Comparison of ENCODE assay signal across 8 cellular contexts in genomic region chr1:208654241-208654640, GRCh38.
DNase-seq lines count a peak whose midpoint lies in the region; ATAC-seq and TF ChIP-seq lines count a peak whose summit lies in the region.

No MANE protein-coding gene starts in this region.

- H3K4me3 ChIP-seq in AG10803 (ENCODE audit: low read length) (no peak overlapping the region), GM23338 (no peak overlapping the region)

- no peaks in the 10 kb centered on the region for H4K20me1 ChIP-seq in GM23338 (replicated peaks; ENCODE audit: insufficient read depth)

- no peaks in the 10 kb centered on the region for H3K9me3 Mint-ChIP-seq in GM23338

- H3K36me3 ChIP-seq in GM23338 (ENCODE audit: insufficient read depth), result no peaks in the 10 kb centered on the region

- no peak overlapping the region for H3K27ac ChIP-seq in GM23338 (ENCODE audit: low read depth)
- no peak overlapping the region for H3K27ac ChIP-seq in foreskin keratinocyte

- no peak overlapping the region for H2AFZ ChIP-seq in GM23338

- H3F3A ChIP-seq in GM23338 (replicated peaks; ENCODE audit: low read depth), result no peaks in the 10 kb centered on the region

- no peaks in the 10 kb centered on the region for H3K27me3 ChIP-seq in GM23338 (ENCODE audit: insufficient read depth)
- H3K27me3 ChIP-seq in foreskin keratinocyte, result no peaks in the 10 kb centered on the region

- H3K4me1 ChIP-seq in GM23338 (ENCODE audit: insufficient read depth) (no peaks in the 10 kb centered on the region), foreskin keratinocyte (no peaks in the 10 kb centered on the region)

- no peaks in the 10 kb centered on the region for H3K4me1 Mint-ChIP-seq in GM23338

- no peak overlapping the region for H3K4me2 ChIP-seq in GM23338

- no peak overlapping the region for H3K4me3 Mint-ChIP-seq in GM23338

- H3K36me3 Mint-ChIP-seq in GM23338 (ENCODE audit: low read depth), result no peaks in the 10 kb centered on the region

- DNase-seq in AG10803 (ENCODE audit: low read depth) (peak; percentile 28), GM23338 (ENCODE audit: low spot score) (peak; percentile 72), OCI-M1 (lab: John Stamatoyannopoulos, UW) (peak; percentile 40), foreskin keratinocyte (peak; percentile 9 to 48)
- no peak for DNase-seq in stimulated activated CD4-positive, alpha-beta T cell treated with anti-CD3 and anti-CD28 coated beads, Interleukin-4, amount 100 ng/mL, for 1 hour
- DNase-seq in activated CD8-positive, alpha-beta memory T cell treated with anti-CD3 and anti-CD28 coated beads for 24 hours, result no peak

- H3K9me2 ChIP-seq in GM23338 (ENCODE audit: insufficient read depth), result no peaks in the 10 kb centered on the region

- TF ChIP-seq CTCF in AG10803 (conservative IDR thresholded peaks at IDR 0.05; ENCODE audit: low read length) (peak; percentile 55), GM23338 (conservative IDR thresholded peaks at IDR 0.05; ENCODE audit: low read depth in 2 of 2) (peak; percentile 72 to 75), foreskin keratinocyte (conservative IDR thresholded peaks at IDR 0.05) (peak; percentile 76)

- no peaks in the 10 kb centered on the region for H3K79me2 ChIP-seq in GM23338 (replicated peaks; ENCODE audit: insufficient read depth)

- peak; percentile 54 for ATAC-seq in GM23338
- ATAC-seq in foreskin keratinocyte, result peak; percentile 46
- ATAC-seq in HG02981 (IDR thresholded peaks at IDR 0.05; ENCODE audit: unreplicated experiment), result no peak
- no peak for ATAC-seq in GM21737 (IDR thresholded peaks at IDR 0.05; ENCODE audit: unreplicated experiment)

- no peaks in the 10 kb centered on the region for H3K27me3 Mint-ChIP-seq in GM23338 (ENCODE audit: insufficient read depth, low read depth, poor library complexity)

- no peak overlapping the region for H3K27ac Mint-ChIP-seq in GM23338

TF ChIP-seq in GM23338, 12 proteins besides CTCF, POLR2A, EP300 and RAD21:
- TF ChIP-seq ZNF462 (CRISPR knock-in tag; IDR thresholded peaks at IDR 0.05), result no peak
- TF ChIP-seq ZNF114 (CRISPR knock-in tag; IDR thresholded peaks at IDR 0.05), result no peak
- TF ChIP-seq CREB1 (CRISPR knock-in tag; IDR thresholded peaks at IDR 0.05; ENCODE audit: low read depth), result no peak

Comparison
In these comparisons a context has a peak if more than half of its experiments do, and no peak if none do; other contexts are left out.
1. DNase-seq: peak in AG10803 (single experiment), GM23338 (single experiment), OCI-M1 (single experiment) and foreskin keratinocyte (2 of 2); none in stimulated activated CD4-positive, alpha-beta T cell treated with anti-CD3 and anti-CD28 coated beads, Interleukin-4, amount 100 ng/mL, for 1 hour (single experiment) and activated CD8-positive, alpha-beta memory T cell treated with anti-CD3 and anti-CD28 coated beads for 24 hours (single experiment).
2. ATAC-seq: peak in GM23338 (single experiment) and foreskin keratinocyte (single experiment); none in HG02981 (single experiment) and GM21737 (single experiment).
3. Peak in every context shown above with its lines, with median percentiles within 50 percentile points of each other: CTCF ChIP-seq.